Comparison of ENCODE assay signal across 1 cellular context in the genomic region with DNA sequence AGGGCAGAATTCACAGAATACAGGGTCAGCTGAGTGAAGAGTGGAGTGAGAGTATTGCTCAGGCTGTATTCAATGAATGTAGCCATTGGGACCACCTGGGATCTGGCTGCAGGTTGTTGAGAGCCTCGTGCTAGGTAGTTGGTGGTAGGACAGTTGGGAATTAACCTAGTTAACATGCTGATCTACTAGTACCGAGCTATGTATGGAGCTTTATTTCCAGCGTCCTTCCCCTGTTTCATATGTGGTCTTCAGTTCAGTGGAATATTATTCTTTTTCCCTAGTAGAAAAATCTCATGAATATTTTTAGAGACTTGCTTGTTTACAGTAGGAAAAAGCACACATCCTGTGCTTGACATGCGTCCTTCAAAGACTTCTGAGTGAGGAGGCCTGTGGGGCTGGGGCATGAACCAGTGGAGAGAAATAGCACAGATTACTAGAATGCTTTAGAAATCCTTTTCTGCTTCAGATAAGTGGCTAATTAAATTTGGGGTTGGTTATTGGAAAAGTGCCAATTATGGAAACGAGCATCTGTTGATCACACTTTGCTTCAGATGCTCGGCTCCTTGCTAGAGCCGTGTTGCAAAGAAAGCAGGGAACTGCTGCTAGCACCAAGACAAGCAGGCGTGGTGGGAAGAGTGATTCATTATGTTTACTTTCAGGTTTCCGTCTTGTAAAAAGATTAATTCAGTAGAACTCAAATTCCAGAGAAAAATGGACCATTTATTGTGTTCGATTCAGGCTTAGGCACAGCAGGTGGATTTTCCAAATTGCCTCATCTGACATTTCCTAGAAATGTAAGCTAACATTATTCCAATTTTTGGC.
A peak's percentile ranks its signal among the peaks of the same experiment; 100 is the strongest.
TF ChIP-seq lines count a peak whose summit lies in the region.

No MANE protein-coding gene starts in this region.

TF ChIP-seq in HCT116, 20 proteins besides CTCF, POLR2A, EP300 and RAD21 (continued from another document):
- TF ChIP-seq, protein P1, sequence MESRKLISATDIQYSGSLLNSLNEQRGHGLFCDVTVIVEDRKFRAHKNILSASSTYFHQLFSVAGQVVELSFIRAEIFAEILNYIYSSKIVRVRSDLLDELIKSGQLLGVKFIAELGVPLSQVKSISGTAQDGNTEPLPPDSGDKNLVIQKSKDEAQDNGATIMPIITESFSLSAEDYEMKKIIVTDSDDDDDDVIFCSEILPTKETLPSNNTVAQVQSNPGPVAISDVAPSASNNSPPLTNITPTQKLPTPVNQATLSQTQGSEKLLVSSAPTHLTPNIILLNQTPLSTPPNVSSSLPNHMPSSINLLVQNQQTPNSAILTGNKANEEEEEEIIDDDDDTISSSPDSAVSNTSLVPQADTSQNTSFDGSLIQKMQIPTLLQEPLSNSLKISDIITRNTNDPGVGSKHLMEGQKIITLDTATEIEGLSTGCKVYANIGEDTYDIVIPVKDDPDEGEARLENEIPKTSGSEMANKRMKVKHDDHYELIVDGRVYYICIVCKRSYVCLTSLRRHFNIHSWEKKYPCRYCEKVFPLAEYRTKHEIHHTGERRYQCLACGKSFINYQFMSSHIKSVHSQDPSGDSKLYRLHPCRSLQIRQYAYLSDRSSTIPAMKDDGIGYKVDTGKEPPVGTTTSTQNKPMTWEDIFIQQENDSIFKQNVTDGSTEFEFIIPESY (IDR thresholded peaks at IDR 0.05; ENCODE audit: extremely low read depth, insufficient replicate concordance, low read length): no peak
- TF ChIP-seq POLR2AphosphoS5 (IDR thresholded peaks at IDR 0.05; ENCODE audit: low read depth, low read length) (no peak), EZH2 (IDR thresholded peaks at IDR 0.05) (no peak), EZH2phosphoT487 (IDR thresholded peaks at IDR 0.05; ENCODE audit: borderline replicate concordance) (no peak), SRF (IDR thresholded peaks at IDR 0.05; ENCODE audit: low read depth) (no peak), TCF7L2 (IDR thresholded peaks at IDR 0.05; ENCODE audit: borderline replicate concordance, extremely low read depth, insufficient read depth, insufficient read length) (no peak), YY1 (IDR thresholded peaks at IDR 0.05; ENCODE audit: extremely low read depth, insufficient replicate concordance, low read depth, low read length) (no peak), EGR1 (IDR thresholded peaks at IDR 0.05; ENCODE audit: low read depth) (no peak), FOSL1 (IDR thresholded peaks at IDR 0.05; ENCODE audit: low read depth) (peak; percentile 35; the same call in 1 of the 2 replicates), CBX3 (IDR thresholded peaks at IDR 0.05; ENCODE audit: low read depth) (peak; percentile 55; the same call in 1 of the 2 replicates), ZFX (IDR thresholded peaks at IDR 0.05) (no peak)
- TF ChIP-seq, protein P2, sequence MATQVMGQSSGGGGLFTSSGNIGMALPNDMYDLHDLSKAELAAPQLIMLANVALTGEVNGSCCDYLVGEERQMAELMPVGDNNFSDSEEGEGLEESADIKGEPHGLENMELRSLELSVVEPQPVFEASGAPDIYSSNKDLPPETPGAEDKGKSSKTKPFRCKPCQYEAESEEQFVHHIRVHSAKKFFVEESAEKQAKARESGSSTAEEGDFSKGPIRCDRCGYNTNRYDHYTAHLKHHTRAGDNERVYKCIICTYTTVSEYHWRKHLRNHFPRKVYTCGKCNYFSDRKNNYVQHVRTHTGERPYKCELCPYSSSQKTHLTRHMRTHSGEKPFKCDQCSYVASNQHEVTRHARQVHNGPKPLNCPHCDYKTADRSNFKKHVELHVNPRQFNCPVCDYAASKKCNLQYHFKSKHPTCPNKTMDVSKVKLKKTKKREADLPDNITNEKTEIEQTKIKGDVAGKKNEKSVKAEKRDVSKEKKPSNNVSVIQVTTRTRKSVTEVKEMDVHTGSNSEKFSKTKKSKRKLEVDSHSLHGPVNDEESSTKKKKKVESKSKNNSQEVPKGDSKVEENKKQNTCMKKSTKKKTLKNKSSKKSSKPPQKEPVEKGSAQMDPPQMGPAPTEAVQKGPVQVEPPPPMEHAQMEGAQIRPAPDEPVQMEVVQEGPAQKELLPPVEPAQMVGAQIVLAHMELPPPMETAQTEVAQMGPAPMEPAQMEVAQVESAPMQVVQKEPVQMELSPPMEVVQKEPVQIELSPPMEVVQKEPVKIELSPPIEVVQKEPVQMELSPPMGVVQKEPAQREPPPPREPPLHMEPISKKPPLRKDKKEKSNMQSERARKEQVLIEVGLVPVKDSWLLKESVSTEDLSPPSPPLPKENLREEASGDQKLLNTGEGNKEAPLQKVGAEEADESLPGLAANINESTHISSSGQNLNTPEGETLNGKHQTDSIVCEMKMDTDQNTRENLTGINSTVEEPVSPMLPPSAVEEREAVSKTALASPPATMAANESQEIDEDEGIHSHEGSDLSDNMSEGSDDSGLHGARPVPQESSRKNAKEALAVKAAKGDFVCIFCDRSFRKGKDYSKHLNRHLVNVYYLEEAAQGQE (IDR thresholded peaks at IDR 0.05; ENCODE audit: low read depth): no peak
